Comparison of ENCODE assay signal across 2 cellular contexts in genomic region chr3:5123937-5124336, GRCh38.
TF ChIP-seq lines count a peak whose summit lies in the region.

No MANE protein-coding gene starts in this region.

TF ChIP-seq in SK-N-SH, 30 proteins besides CTCF, POLR2A, EP300 and RAD21 (continued from another document):
- TF ChIP-seq USF1 (IDR thresholded peaks at IDR 0.05; ENCODE audit: borderline replicate concordance, low read depth) (no peak), FOXJ3 (CRISPR knock-in tag; IDR thresholded peaks at IDR 0.05) (no peak), MEF2A (IDR thresholded peaks at IDR 0.05; ENCODE audit: borderline replicate concordance, low read depth) (no peak), FOXM1 (IDR thresholded peaks at IDR 0.05; ENCODE audit: low read depth) (no peak), TCF12 (IDR thresholded peaks at IDR 0.05) (no peak), SIN3A (IDR thresholded peaks at IDR 0.05; ENCODE audit: borderline replicate concordance, low read depth, low read length) (no peak), SMC3 (IDR thresholded peaks at IDR 0.05; ENCODE audit: low read depth, low read length) (no peak), CHD2 (IDR thresholded peaks at IDR 0.05; ENCODE audit: low read length, partially characterized antibody) (no peak)
TF ChIP-seq in SK-N-SH: peak in this region for 0.

TF ChIP-seq in SK-N-SH treated with all-trans-retinoic acid at 6 μM for 48 hours, 23 proteins besides CTCF, POLR2A, EP300 and RAD21 (continued from another document):
- TF ChIP-seq, protein P1, sequence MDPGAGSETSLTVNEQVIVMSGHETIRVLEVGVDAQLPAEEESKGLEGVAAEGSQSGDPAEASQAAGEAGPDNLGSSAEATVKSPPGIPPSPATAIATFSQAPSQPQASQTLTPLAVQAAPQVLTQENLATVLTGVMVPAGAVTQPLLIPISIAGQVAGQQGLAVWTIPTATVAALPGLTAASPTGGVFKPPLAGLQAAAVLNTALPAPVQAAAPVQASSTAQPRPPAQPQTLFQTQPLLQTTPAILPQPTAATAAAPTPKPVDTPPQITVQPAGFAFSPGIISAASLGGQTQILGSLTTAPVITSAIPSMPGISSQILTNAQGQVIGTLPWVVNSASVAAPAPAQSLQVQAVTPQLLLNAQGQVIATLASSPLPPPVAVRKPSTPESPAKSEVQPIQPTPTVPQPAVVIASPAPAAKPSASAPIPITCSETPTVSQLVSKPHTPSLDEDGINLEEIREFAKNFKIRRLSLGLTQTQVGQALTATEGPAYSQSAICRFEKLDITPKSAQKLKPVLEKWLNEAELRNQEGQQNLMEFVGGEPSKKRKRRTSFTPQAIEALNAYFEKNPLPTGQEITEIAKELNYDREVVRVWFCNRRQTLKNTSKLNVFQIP (CRISPR knock-in tag; IDR thresholded peaks at IDR 0.05; ENCODE audit: borderline replicate concordance, low read depth), result no peak
- TF ChIP-seq, protein P2, sequence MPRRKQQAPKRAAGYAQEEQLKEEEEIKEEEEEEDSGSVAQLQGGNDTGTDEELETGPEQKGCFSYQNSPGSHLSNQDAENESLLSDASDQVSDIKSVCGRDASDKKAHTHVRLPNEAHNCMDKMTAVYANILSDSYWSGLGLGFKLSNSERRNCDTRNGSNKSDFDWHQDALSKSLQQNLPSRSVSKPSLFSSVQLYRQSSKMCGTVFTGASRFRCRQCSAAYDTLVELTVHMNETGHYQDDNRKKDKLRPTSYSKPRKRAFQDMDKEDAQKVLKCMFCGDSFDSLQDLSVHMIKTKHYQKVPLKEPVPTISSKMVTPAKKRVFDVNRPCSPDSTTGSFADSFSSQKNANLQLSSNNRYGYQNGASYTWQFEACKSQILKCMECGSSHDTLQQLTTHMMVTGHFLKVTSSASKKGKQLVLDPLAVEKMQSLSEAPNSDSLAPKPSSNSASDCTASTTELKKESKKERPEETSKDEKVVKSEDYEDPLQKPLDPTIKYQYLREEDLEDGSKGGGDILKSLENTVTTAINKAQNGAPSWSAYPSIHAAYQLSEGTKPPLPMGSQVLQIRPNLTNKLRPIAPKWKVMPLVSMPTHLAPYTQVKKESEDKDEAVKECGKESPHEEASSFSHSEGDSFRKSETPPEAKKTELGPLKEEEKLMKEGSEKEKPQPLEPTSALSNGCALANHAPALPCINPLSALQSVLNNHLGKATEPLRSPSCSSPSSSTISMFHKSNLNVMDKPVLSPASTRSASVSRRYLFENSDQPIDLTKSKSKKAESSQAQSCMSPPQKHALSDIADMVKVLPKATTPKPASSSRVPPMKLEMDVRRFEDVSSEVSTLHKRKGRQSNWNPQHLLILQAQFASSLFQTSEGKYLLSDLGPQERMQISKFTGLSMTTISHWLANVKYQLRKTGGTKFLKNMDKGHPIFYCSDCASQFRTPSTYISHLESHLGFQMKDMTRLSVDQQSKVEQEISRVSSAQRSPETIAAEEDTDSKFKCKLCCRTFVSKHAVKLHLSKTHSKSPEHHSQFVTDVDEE (CRISPR knock-in tag; IDR thresholded peaks at IDR 0.05), result no peak
- TF ChIP-seq CREB5 (CRISPR knock-in tag; IDR thresholded peaks at IDR 0.05; ENCODE audit: low read depth), result no peak
- TF ChIP-seq ZNF565 (CRISPR knock-in tag; conservative IDR thresholded peaks at IDR 0.05; ENCODE audit: low read depth), result no peak
- TF ChIP-seq BACH2 (CRISPR knock-in tag; IDR thresholded peaks at IDR 0.05; ENCODE audit: borderline replicate concordance), result no peak
- TF ChIP-seq OSR1 (CRISPR knock-in tag; IDR thresholded peaks at IDR 0.05), result no peak
- TF ChIP-seq, protein P3, sequence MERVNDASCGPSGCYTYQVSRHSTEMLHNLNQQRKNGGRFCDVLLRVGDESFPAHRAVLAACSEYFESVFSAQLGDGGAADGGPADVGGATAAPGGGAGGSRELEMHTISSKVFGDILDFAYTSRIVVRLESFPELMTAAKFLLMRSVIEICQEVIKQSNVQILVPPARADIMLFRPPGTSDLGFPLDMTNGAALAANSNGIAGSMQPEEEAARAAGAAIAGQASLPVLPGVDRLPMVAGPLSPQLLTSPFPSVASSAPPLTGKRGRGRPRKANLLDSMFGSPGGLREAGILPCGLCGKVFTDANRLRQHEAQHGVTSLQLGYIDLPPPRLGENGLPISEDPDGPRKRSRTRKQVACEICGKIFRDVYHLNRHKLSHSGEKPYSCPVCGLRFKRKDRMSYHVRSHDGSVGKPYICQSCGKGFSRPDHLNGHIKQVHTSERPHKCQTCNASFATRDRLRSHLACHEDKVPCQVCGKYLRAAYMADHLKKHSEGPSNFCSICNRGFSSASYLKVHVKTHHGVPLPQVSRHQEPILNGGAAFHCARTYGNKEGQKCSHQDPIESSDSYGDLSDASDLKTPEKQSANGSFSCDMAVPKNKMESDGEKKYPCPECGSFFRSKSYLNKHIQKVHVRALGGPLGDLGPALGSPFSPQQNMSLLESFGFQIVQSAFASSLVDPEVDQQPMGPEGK (CRISPR knock-in tag; IDR thresholded peaks at IDR 0.05; ENCODE audit: borderline replicate concordance), result no peak
- no peak for TF ChIP-seq ZC3H10 (CRISPR knock-in tag; IDR thresholded peaks at IDR 0.05)
- TF ChIP-seq ZFP3 (CRISPR knock-in tag; IDR thresholded peaks at IDR 0.05), result no peak
- no peak for TF ChIP-seq ARNTL (CRISPR knock-in tag; IDR thresholded peaks at IDR 0.05; ENCODE audit: borderline replicate concordance, low read depth)
- TF ChIP-seq ZFP30 (CRISPR knock-in tag; IDR thresholded peaks at IDR 0.05), result no peak
